ENCODE assay signal across 19 cellular contexts in genomic region chr5:172825610-172826204, GRCh38. TPM values are rescaled to one million over a fixed set of nuclear protein-coding genes. Genes with fewer than 3 reads are reported as not detected.
DNase-seq lines count a peak whose midpoint lies in the region; ATAC-seq and TF ChIP-seq lines count a peak whose summit lies in the region.
"Had no signal": no experiment of that assay in that cellular context is flagged by ENCODE, and none has a peak within 500 bp of the region (broad histone marks: within the 10 kb centered on the region; RNA-seq: fewer than 3 reads in every experiment).

No MANE protein-coding gene starts in this region.

- H3K27me3 Mint-ChIP-seq in activated naive CD4-positive, alpha-beta T cell treated with anti-CD3 and anti-CD28 coated beads, Interleukin-2, amount 50 U/mL, for 24 hours, result no peaks in the 10 kb centered on the region
- H3K27me3 Mint-ChIP-seq in IgD-negative memory B cell (peaks cover 2% of the 10 kb centered on the region), endothelial cell (ENCODE audit: unreplicated experiment) (peaks cover 6% of the 10 kb centered on the region), natural killer cell (ENCODE audit: low read depth in 2 of 2) (no peaks in the 10 kb centered on the region)
- H3K27me3 Mint-ChIP-seq: B cell; CD4-positive, alpha-beta T cell had no signal

- H3K27ac ChIP-seq in HEK293 (ENCODE audit: extremely low read depth, low read depth, low read length), result no peak overlapping the region
- H3K27ac ChIP-seq: BLaER1 treated with 17β-estradiol and CSF1 and Interleukin-3, amounts not matched to agents 10 nM and 100 nM; C4-2B had no signal

- ATAC-seq in HG03025 (IDR thresholded peaks at IDR 0.05; ENCODE audit: low FRiP score, unreplicated experiment), result no peak
- no peak for ATAC-seq in natural killer cell
- no peak for ATAC-seq in left lobe of liver
- ATAC-seq: CD8-positive, alpha-beta T cell had no signal

- H3K4me3 Mint-ChIP-seq in activated naive CD4-positive, alpha-beta T cell treated with anti-CD3 and anti-CD28 coated beads, Interleukin-2, amount 50 U/mL, for 24 hours, result no peak overlapping the region
- H3K4me3 Mint-ChIP-seq in IgD-negative memory B cell (no peak overlapping the region), endothelial cell (ENCODE audit: unreplicated experiment) (peak overlapping the region; percentile 3), natural killer cell (no peak overlapping the region)
- H3K4me3 Mint-ChIP-seq: B cell; CD4-positive, alpha-beta T cell; CD8-positive, alpha-beta T cell had no signal

- peak overlapping the region; percentile 26 for H3K27ac Mint-ChIP-seq in activated naive CD4-positive, alpha-beta T cell treated with anti-CD3 and anti-CD28 coated beads, Interleukin-2, amount 50 U/mL, for 24 hours
- H3K27ac Mint-ChIP-seq in IgD-negative memory B cell (peak overlapping the region in 2 of 3 donors; percentile 28 to 72), endothelial cell (ENCODE audit: unreplicated experiment) (no peak overlapping the region), natural killer cell (no peak overlapping the region)
- H3K27ac Mint-ChIP-seq: B cell; CD4-positive, alpha-beta T cell; CD8-positive, alpha-beta T cell had no signal

- H3K9me3 Mint-ChIP-seq in activated naive CD4-positive, alpha-beta T cell treated with anti-CD3 and anti-CD28 coated beads, Interleukin-2, amount 50 U/mL, for 24 hours, result peaks cover 10% of the 10 kb centered on the region
- H3K9me3 Mint-ChIP-seq in IgD-negative memory B cell (peaks cover 0 to 14% (median 12%) of the 10 kb centered on the region in 3 donors), endothelial cell (ENCODE audit: unreplicated experiment) (peaks cover 4% of the 10 kb centered on the region), natural killer cell (peaks cover 3 to 6% of the 10 kb centered on the region in 2 donors)

- H3K4me1 ChIP-seq in HEK293 (ENCODE audit: control insufficient read depth, insufficient read depth, low read length), result peaks cover 3% of the 10 kb centered on the region

- no peaks in the 10 kb centered on the region for H3K36me3 ChIP-seq in HEK293 (ENCODE audit: control insufficient read depth in 2 of 2, insufficient read depth in 1 of 2, low read length in 2 of 2)

- CTCF ChIA-PET in HEK293 (lab: Yijun Ruan, JAX), result no interaction called here

- TF ChIP-seq CTCF in HEK293 (tag by site-specific recombination; IDR thresholded peaks at IDR 0.05) (no peak), endothelial cell (IDR thresholded peaks at IDR 0.05; ENCODE audit: unreplicated experiment) (no peak), natural killer cell (IDR thresholded peaks at IDR 0.05) (no peak)

- no peaks in the 10 kb centered on the region for H3K4me1 Mint-ChIP-seq in activated naive CD4-positive, alpha-beta T cell treated with anti-CD3 and anti-CD28 coated beads, Interleukin-2, amount 50 U/mL, for 24 hours
- no peaks in the 10 kb centered on the region for H3K4me1 Mint-ChIP-seq in IgD-negative memory B cell
- no peaks in the 10 kb centered on the region for H3K4me1 Mint-ChIP-seq in endothelial cell (ENCODE audit: unreplicated experiment)
- peaks cover 0 to 3% of the 10 kb centered on the region in 2 donors for H3K4me1 Mint-ChIP-seq in natural killer cell
- H3K4me1 Mint-ChIP-seq: B cell had no signal

- no peak for DNase-seq in activated naive CD4-positive, alpha-beta T cell (lab: John Stamatoyannopoulos, UW)
- no peak for DNase-seq in endothelial cell (ENCODE audit: low spot score)
- DNase-seq in natural killer cell, result no peak
- DNase-seq in left lobe of liver (ENCODE audit: low spot score), result no peak
- DNase-seq: 8988T; AML-193; Caco-2; Calu3; CD4-positive, alpha-beta T cell; CD8-positive, alpha-beta T cell; DMS79 treated with DMSO at 0.1 percent for 48 hours; GF-D8 had no signal

- POLR2A ChIA-PET in HEK293 (lab: Yijun Ruan, JAX), result no interaction called here

- intact Hi-C loops in natural killer cell (cut with micrococcal nuclease), result no loop called here

- peaks cover 10% of the 10 kb centered on the region for H3K36me3 Mint-ChIP-seq in activated naive CD4-positive, alpha-beta T cell treated with anti-CD3 and anti-CD28 coated beads, Interleukin-2, amount 50 U/mL, for 24 hours
- H3K36me3 Mint-ChIP-seq in IgD-negative memory B cell (peaks cover 4% of the 10 kb centered on the region), endothelial cell (ENCODE audit: low read depth, unreplicated experiment) (peaks cover 6% of the 10 kb centered on the region), natural killer cell (peaks cover 18% of the 10 kb centered on the region)

- no peaks in the 10 kb centered on the region for H3K9me3 ChIP-seq in HEK293 (ENCODE audit: control insufficient read depth, insufficient read depth, low read depth, low read length)

- H3K4me3 ChIP-seq in HEK293 (ENCODE audit: low read depth, low read length), result no peak overlapping the region

TF ChIP-seq in HEK293, 187 proteins besides CTCF, POLR2A, EP300 and RAD21:
- TF ChIP-seq ZNF280D (tag by site-specific recombination; IDR thresholded peaks at IDR 0.05), result 0 out of 2 replicates have a peak, but pooled peaks have one; percentile 43
- TF ChIP-seq SETDB1 (IDR thresholded peaks at IDR 0.05; ENCODE audit: insufficient read length, low read length), result peak; percentile 86
- TF ChIP-seq ZNF580 (tag by site-specific recombination; IDR thresholded peaks at IDR 0.05), result 0 out of 2 replicates have a peak, but pooled peaks have one; percentile 53
- TF ChIP-seq INSM2 (tag by site-specific recombination; IDR thresholded peaks at IDR 0.05), result no peak
- TF ChIP-seq WT1 (tag by site-specific recombination; IDR thresholded peaks at IDR 0.05), result no peak

RNA-seq across cellular contexts. Expression of gene ERGIC1, which starts 8.3 kb away (rescaled TPM):
- polyA plus RNA-seq in IgD-negative memory B cell, result 55.8 TPM
- total RNA-seq in endothelial cell (ENCODE audit: unreplicated experiment), result 67.1 TPM
- 100 to 1,000 TPM in 2 of 3 donors, 10 to 100 TPM in 1; 86.2 to 126 (median 121) TPM for total RNA-seq in natural killer cell
- 158 TPM for total RNA-seq in left lobe of liver

RNA-seq across cellular contexts. Expression of gene DUSP1, which starts 54.7 kb away (rescaled TPM):
- polyA plus RNA-seq in IgD-negative memory B cell, result 705 TPM
- total RNA-seq in endothelial cell (ENCODE audit: unreplicated experiment) (25.3 TPM), natural killer cell (1,000 to 10,000 TPM; 1,579 to 2,725 (median 2,168) TPM), left lobe of liver (145 TPM)

Comparison
In these comparisons a context has a peak if more than half of its experiments do, and no peak if none do; other contexts are left out.
1. H3K27ac Mint-ChIP-seq: peak in activated naive CD4-positive, alpha-beta T cell treated with anti-CD3 and anti-CD28 coated beads, Interleukin-2, amount 50 U/mL, for 24 hours (single experiment) and IgD-negative memory B cell (2 of 3); none in endothelial cell (single experiment) and natural killer cell (0 of 2).
2. RNA of gene DUSP1, which starts 54.7 kb away (total RNA-seq): 1,579 to 2,725 TPM in natural killer cell; 145 TPM in left lobe of liver (single experiment) and 25.3 TPM in endothelial cell (single experiment); every median in the first group is over 10 times any median in the second.